ENCODE assay signal across 7 cellular contexts in genomic region chr10:87433836-87434235, GRCh38.
DNase-seq lines count a peak whose midpoint lies in the region; ATAC-seq, FAIRE-seq and TF ChIP-seq lines count a peak whose summit lies in the region.
"Not testable (repeated sequence)": the region's sequence is repeated elsewhere in the genome, so short reads cannot be mapped to it uniquely, and the experiment has no call there.

No MANE protein-coding gene starts in this region.

- not testable (repeated sequence) for H3K9ac ChIP-seq in K562 (ENCODE audit: insufficient read depth in 1 of 2, low read depth in 2 of 2, low read length in 2 of 2)

- H3K9me3 Mint-ChIP-seq in central memory CD8-positive, alpha-beta T cell; naive thymus-derived CD4-positive, alpha-beta T cell: not testable (repeated sequence)

- H3K27ac ChIP-seq in K562 (ENCODE audit: extremely low read depth, low read depth, low read length); right lobe of liver; naive thymus-derived CD4-positive, alpha-beta T cell (ENCODE audit: low read depth, low read length); upper lobe of right lung: not testable (repeated sequence)

- H3K36me3 Mint-ChIP-seq in central memory CD8-positive, alpha-beta T cell (ENCODE audit: insufficient read depth); naive thymus-derived CD4-positive, alpha-beta T cell: not testable (repeated sequence)

- CTCF ChIA-PET in K562 (lab: Yijun Ruan, JAX; ENCODE audit: low intra/inter-chr PET ratio); naive thymus-derived CD4-positive, alpha-beta T cell (lab: Charles Lee): not testable (repeated sequence)

- not testable (repeated sequence) for H3K27me3 Mint-ChIP-seq in central memory CD8-positive, alpha-beta T cell; naive thymus-derived CD4-positive, alpha-beta T cell

- not testable (repeated sequence) for H3K27ac Mint-ChIP-seq in central memory CD8-positive, alpha-beta T cell (ENCODE audit: low read depth); naive thymus-derived CD4-positive, alpha-beta T cell

- not testable (repeated sequence) for H3K79me2 ChIP-seq in K562 (ENCODE audit: control insufficient read depth, insufficient read depth, low read length)

- H3K4me3 Mint-ChIP-seq in central memory CD8-positive, alpha-beta T cell; naive thymus-derived CD4-positive, alpha-beta T cell: not testable (repeated sequence)

- not testable (repeated sequence) for H3K4me1 Mint-ChIP-seq in central memory CD8-positive, alpha-beta T cell; naive thymus-derived CD4-positive, alpha-beta T cell

- intact Hi-C loops in K562 (cut with micrococcal nuclease); left ventricle myocardium superior (cut with micrococcal nuclease); right lobe of liver (cut with DNase I); naive thymus-derived CD4-positive, alpha-beta T cell (cut with micrococcal nuclease); upper lobe of right lung (cut with DNase I): not testable (repeated sequence)

- TF ChIP-seq RAD21 in K562 (CRISPR knock-in tag; conservative IDR thresholded peaks at IDR 0.05 in 1 of 2, IDR thresholded peaks at IDR 0.05 in 1 of 2) = not testable (repeated sequence)

- H3K27me3 ChIP-seq in K562 (ENCODE audit: control insufficient read depth in 2 of 2, insufficient read depth in 2 of 2, low read length in 2 of 2); right lobe of liver; naive thymus-derived CD4-positive, alpha-beta T cell (ENCODE audit: control insufficient read depth in 2 of 2, insufficient read depth in 2 of 2, low read length in 2 of 2); upper lobe of right lung: not testable (repeated sequence)

- not testable (repeated sequence) for H3K9me3 ChIP-seq in K562 (replicated peaks; ENCODE audit: control insufficient read depth, insufficient read depth, low read depth, low read length); right lobe of liver; naive thymus-derived CD4-positive, alpha-beta T cell (ENCODE audit: control insufficient read depth in 2 of 3, low read length in 3 of 3); upper lobe of right lung

- H3K4me1 ChIP-seq in K562 (replicated peaks in 1 of 2; ENCODE audit: control insufficient read depth in 2 of 2, insufficient read depth in 2 of 2, low read length in 2 of 2); right lobe of liver; naive thymus-derived CD4-positive, alpha-beta T cell (ENCODE audit: control insufficient read depth in 2 of 2, insufficient read depth in 2 of 2, low read length in 2 of 2); upper lobe of right lung: not testable (repeated sequence)

- peak; percentile 40 for ATAC-seq in K562
- ATAC-seq in central memory CD8-positive, alpha-beta T cell (replicated peaks; ENCODE audit: extremely low read depth, poor library complexity, severe bottlenecking) = peak; percentile 10
- ATAC-seq in left ventricle myocardium superior = peak; percentile 26
- peak; percentile 32 for ATAC-seq in left lobe of liver
- ATAC-seq in right lobe of liver = peak; percentile 19 to 84 (median 40)
- peak; percentile 34 for ATAC-seq in naive thymus-derived CD4-positive, alpha-beta T cell
- ATAC-seq in upper lobe of right lung = peak; percentile 30

- not testable (repeated sequence) for FAIRE-seq in K562 (lab: Jason Lieb, UNC)

- TF ChIP-seq CTCF in K562 (IDR thresholded peaks at IDR 0.05 in 2 of 3, conservative IDR thresholded peaks at IDR 0.05 in 1 of 3; ENCODE audit: insufficient read depth in 2 of 3, low read depth in 1 of 3, low read length in 3 of 3); right lobe of liver (IDR thresholded peaks at IDR 0.05); upper lobe of right lung (IDR thresholded peaks at IDR 0.05): not testable (repeated sequence)

- not testable (repeated sequence) for H3K36me3 ChIP-seq in K562 (ENCODE audit: control insufficient read depth, insufficient read depth, low read length); right lobe of liver; naive thymus-derived CD4-positive, alpha-beta T cell (ENCODE audit: control insufficient read depth in 2 of 3, insufficient read depth in 3 of 3, low read length in 3 of 3); upper lobe of right lung

- in situ Hi-C loops in K562 (cut with MboI) = not testable (repeated sequence)

- not testable (repeated sequence) for H4K20me1 ChIP-seq in K562 (replicated peaks; ENCODE audit: control insufficient read depth, insufficient read depth, low read length)

- not testable (repeated sequence) for H3K9me1 ChIP-seq in K562 (ENCODE audit: control insufficient read depth, insufficient read depth, low read length)

- not testable (repeated sequence) for H3K4me3 ChIP-seq in K562; right lobe of liver; naive thymus-derived CD4-positive, alpha-beta T cell (ENCODE audit: low read length); upper lobe of right lung

- not testable (repeated sequence) for H2AFZ ChIP-seq in K562 (ENCODE audit: low read depth, low read length)

- TF ChIP-seq POLR2A in K562 (conservative IDR thresholded peaks at IDR 0.05); right lobe of liver (IDR thresholded peaks at IDR 0.05): not testable (repeated sequence)

- WGBS in K562 (ENCODE audit: insufficient coverage, low coverage, missing lambda C conversion rate) = 0% methylated on average over 1 of the region's 4 CpGs
- WGBS in right lobe of liver (ENCODE audit: insufficient coverage, low coverage, low lambda C conversion rate, missing lambda C conversion rate) = 0% methylated on average over 1 of the region's 4 CpGs

- not testable (repeated sequence) for H3K4me2 ChIP-seq in K562 (ENCODE audit: insufficient read depth, low read length)

- TSS peak; percentile 75 for BruUV-seq in K562 (replicated peaks; lab: Mats Ljungman, UMichigan)

- POLR2A ChIA-PET in K562 (lab: Yijun Ruan, JAX); naive thymus-derived CD4-positive, alpha-beta T cell (lab: Charles Lee): not testable (repeated sequence)

- DNase-seq in K562 (ENCODE audit: extremely low read depth in 1 of 4, low spot score in 3 of 4); central memory CD8-positive, alpha-beta T cell (ENCODE audit: low spot score in 2 of 2); left ventricle myocardium superior; left lobe of liver (ENCODE audit: low spot score); right lobe of liver; naive thymus-derived CD4-positive, alpha-beta T cell; upper lobe of right lung: not testable (repeated sequence)

- TF ChIP-seq EP300 in K562 (IDR thresholded peaks at IDR 0.05; ENCODE audit: low read length) = not testable (repeated sequence)
